In the genomic region with DNA sequence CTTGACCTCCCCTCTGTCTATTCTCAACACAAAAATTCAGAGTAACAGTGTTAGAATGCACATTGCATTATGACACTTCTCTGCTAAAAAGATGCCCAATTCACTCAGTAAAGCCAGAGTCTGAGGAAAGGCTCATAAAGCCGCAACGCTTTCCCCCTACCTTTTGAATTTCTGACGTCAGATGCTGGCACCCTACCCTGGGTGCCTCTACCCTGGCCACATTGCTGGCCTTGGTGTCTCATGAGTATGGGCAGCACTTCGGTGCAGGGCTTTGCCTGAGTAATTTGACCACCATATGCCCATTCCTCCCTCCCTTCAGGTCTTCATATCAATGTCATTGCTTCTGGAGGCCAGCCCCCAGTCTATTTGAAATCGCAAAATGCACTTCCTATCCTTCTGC, we compare ENCODE assay signal across 1 cellular context.
TF ChIP-seq lines count a peak whose summit lies in the region.

No MANE protein-coding gene starts in this region.

TF ChIP-seq in H1, 55 proteins besides CTCF, POLR2A, EP300 and RAD21 (continued from another document):
- TF ChIP-seq, protein P1, sequence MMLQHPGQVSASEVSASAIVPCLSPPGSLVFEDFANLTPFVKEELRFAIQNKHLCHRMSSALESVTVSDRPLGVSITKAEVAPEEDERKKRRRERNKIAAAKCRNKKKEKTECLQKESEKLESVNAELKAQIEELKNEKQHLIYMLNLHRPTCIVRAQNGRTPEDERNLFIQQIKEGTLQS (IDR thresholded peaks at IDR 0.05; ENCODE audit: insufficient read depth, low read depth, low read length): no peak
- TF ChIP-seq YY1 (IDR thresholded peaks at IDR 0.05; ENCODE audit: low read depth, low read length) (no peak), HDAC2 (IDR thresholded peaks at IDR 0.05; ENCODE audit: borderline replicate concordance in 1 of 2, low read depth in 2 of 2, low read length in 2 of 2) (no peak), ZNF274 (IDR thresholded peaks at IDR 0.05; ENCODE audit: borderline replicate concordance, extremely low read depth, low read length) (no peak), BRCA1 (IDR thresholded peaks at IDR 0.05; ENCODE audit: low read depth, low read length) (no peak), TBP (IDR thresholded peaks at IDR 0.05; ENCODE audit: low read depth, low read length) (no peak), GABPA (IDR thresholded peaks at IDR 0.05; ENCODE audit: borderline replicate concordance, insufficient read depth, low read length) (no peak), ASH2L (IDR thresholded peaks at IDR 0.05; ENCODE audit: low read length) (no peak)
